In the genomic region with DNA sequence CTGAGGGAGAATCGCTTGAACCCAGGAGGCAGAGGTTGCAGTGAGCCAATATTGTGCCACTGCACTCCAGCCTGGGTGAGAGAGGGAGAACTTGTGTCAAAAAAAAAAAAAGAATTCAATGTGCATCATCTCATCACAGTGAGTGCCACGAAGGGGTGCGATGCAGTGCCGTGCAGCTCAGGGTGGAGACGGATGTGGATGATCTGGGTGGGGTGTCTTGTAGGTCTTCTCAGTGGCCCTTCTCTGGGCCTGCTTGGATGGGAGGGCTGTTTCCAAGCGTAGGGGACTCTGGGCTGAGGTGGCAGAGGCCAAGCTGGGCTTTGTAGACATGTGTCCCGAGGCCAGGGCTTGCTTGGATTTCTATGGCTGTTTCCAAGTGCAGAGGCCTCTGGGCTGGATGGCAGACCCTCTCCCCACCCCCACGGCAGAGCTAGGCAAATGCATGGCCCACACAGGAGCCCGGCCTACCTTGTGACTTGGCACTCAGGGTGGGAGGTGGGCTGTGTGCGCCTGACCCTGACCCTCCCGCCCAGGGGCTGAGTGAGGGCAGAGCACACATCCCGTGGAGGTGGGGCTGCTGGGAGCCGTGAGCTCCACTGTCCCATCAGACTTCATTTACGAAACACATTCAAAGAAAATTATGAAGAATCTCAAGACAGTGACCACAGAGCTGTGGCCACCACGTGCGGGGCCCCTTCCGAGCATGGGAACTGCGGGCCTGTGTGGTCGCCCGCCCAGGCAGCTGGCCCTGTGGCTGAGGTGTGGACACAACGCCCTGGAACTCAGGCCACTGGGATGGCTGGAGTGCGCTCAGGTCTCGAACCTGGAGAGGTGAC, we compare ENCODE assay signal across 17 cellular contexts.
"Had no signal": no experiment of that assay in that cellular context is flagged by ENCODE, and none has a peak within 500 bp of the region (broad histone marks: within the 10 kb centered on the region; RNA-seq: fewer than 3 reads in every experiment).

No MANE protein-coding gene starts in this region.

- DNase-seq: activated CD4-positive, CD25-positive, alpha-beta regulatory T cell treated with anti-CD3 and anti-CD28 coated beads, Interleukin-2, amount 50 U/mL, for 72 hours; activated gamma-delta T cell; activated T-cell treated with anti-CD3 and anti-CD28 coated beads, Interleukin-2, amount 50 U/mL, for 24 hours; cortex of kidney; effector CD8-positive, alpha-beta T cell; foreskin fibroblast; hypothalamus; kidney glomerular epithelial cell; mesendoderm; stimulated activated naive B cell treated with anti-CD40 and anti-IgM and Interleukin-4, amounts not matched to agents 10 μg/mL and 1 μg/mL and 100 μg/mL, for 72 hours; T-helper 9 cell had no signal

- H3K4me1 Mint-ChIP-seq: central memory CD8-positive, alpha-beta T cell had no signal

- H3K4me3 Mint-ChIP-seq: activated naive CD8-positive, alpha-beta T cell; activated T-cell treated with anti-CD3 and anti-CD28 coated beads, Interleukin-2, amount 50 U/mL, for 24 hours; brain; central memory CD8-positive, alpha-beta T cell; nephron; stimulated activated naive B cell treated with anti-CD40 and anti-IgM and Interleukin-4, amounts not matched to agents 10 μg/mL and 1 μg/mL and 100 μg/mL, for 72 hours had no signal

- H3K27ac ChIP-seq: ovary, tibial artery had no signal

- H3K36me3 ChIP-seq: ovary, tibial artery had no signal

- H3K9me3 ChIP-seq: ovary, tibial artery had no signal

- H3K36me3 Mint-ChIP-seq: activated naive CD8-positive, alpha-beta T cell; brain had no signal

- H3K27me3 ChIP-seq: ovary had no signal

- H3K27me3 Mint-ChIP-seq: activated naive CD8-positive, alpha-beta T cell had no signal

- H3K4me1 ChIP-seq: tibial artery had no signal

- H3K4me3 ChIP-seq: ovary, tibial artery had no signal

- H3K27ac Mint-ChIP-seq: activated naive CD8-positive, alpha-beta T cell; activated T-cell treated with anti-CD3 and anti-CD28 coated beads, Interleukin-2, amount 50 U/mL, for 24 hours; stimulated activated naive B cell treated with anti-CD40 and anti-IgM and Interleukin-4, amounts not matched to agents 10 μg/mL and 1 μg/mL and 100 μg/mL, for 72 hours had no signal

- ATAC-seq: stimulated activated naive B cell treated with anti-CD40 and anti-IgM and Interleukin-4, amounts not matched to agents 10 μg/mL and 1 μg/mL and 100 μg/mL, for 72 hours had no signal

- H3K9me3 Mint-ChIP-seq: activated T-cell treated with anti-CD3 and anti-CD28 coated beads, Interleukin-2, amount 50 U/mL, for 24 hours; central memory CD8-positive, alpha-beta T cell; nephron had no signal
